ENCODE assay signal across 8 cellular contexts in the genomic region with DNA sequence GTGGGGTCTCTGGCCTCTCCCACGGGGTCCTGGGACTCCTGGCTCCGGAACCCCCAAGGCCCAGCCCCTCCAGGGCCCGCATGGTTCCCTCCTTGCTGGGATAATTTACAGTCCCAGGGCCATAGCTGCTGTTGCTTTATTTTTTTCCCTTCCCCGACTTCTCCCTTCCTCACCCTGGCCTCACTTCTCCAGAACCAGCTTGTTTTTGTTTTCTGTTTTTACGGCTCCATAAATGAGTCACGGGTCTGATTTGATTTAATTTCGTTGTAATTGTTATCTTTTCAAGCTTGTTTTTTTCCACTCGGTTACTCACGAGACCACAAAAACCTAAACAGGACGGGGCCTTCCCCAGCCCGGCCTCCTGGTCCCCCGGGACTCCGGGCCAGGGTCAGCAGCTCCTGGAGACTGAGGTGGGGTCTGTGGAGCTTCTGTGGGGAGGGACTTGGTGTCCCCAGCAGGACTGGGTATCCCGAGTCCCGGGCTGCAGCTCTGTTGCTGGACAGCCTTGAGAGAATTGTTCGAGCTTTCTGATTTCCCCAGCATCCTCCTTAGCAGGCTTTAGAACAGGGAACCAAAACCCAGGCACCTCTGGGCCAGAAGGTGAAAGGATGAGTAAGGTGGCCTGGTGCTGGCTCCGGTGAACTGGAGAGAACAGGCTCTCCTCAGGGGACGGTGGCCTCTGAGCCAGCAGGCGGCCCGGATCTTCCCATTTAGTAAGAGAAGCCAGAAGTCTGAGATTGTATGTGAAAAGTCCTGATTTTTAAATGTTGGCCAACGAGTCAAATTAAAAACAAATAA.
DNase-seq lines count a peak whose midpoint lies in the region; ATAC-seq, FAIRE-seq and TF ChIP-seq lines count a peak whose summit lies in the region.

No MANE protein-coding gene starts in this region.

- H3K4me3 Mint-ChIP-seq in IgD-negative memory B cell: peak overlapping the region; percentile 18 to 90 (median 81)

- no peak for FAIRE-seq in frontal cortex (lab: Jason Lieb, UNC)

- ATAC-seq in GM19351 (IDR thresholded peaks at IDR 0.05; ENCODE audit: unreplicated experiment): peak; percentile 68

- H3K4me1 Mint-ChIP-seq in IgD-negative memory B cell: peaks cover 14 to 19% (median 14%) of the 10 kb centered on the region in 3 donors

- no peak for TF ChIP-seq CTCF in parathyroid adenoma (IDR thresholded peaks at IDR 0.05)

- no peak overlapping the region for H3K27ac Mint-ChIP-seq in IgD-negative memory B cell

- H3K27ac ChIP-seq in parathyroid adenoma (peak overlapping the region; percentile 37), caudate nucleus (ENCODE audit: low read depth, low read length) (no peak overlapping the region)

- no peaks in the 10 kb centered on the region for H3K9me3 Mint-ChIP-seq in IgD-negative memory B cell

- DNase-seq in dermis blood vessel endothelial cell (peak; percentile 33), caudate nucleus (lab: John Stamatoyannopoulos, UW) (no peak), NCI-H2081 treated with DMSO at 0.1 percent for 48 hours (lab: John Stamatoyannopoulos, UW) (no peak), middle frontal gyrus (ENCODE audit: extremely low spot score, low spot score) (no peak), frontal cortex (ENCODE audit: low spot score in 2 of 2) (no peak)

- H3K79me2 ChIP-seq in parathyroid adenoma: no peaks in the 10 kb centered on the region

- no peaks in the 10 kb centered on the region for H3K4me1 ChIP-seq in parathyroid adenoma

- no peak overlapping the region for H3K4me2 ChIP-seq in parathyroid adenoma (ENCODE audit: low read length)

- H3K36me3 Mint-ChIP-seq in IgD-negative memory B cell: no peaks in the 10 kb centered on the region

- H3K9ac ChIP-seq in parathyroid adenoma: no peak overlapping the region

- H3K27me3 ChIP-seq in parathyroid adenoma (ENCODE audit: control insufficient read depth, insufficient read depth, low read length): no peaks in the 10 kb centered on the region

- no peak overlapping the region for H2AFZ ChIP-seq in parathyroid adenoma

- H3K27me3 Mint-ChIP-seq in IgD-negative memory B cell: peaks cover 25% of the 10 kb centered on the region

- no peak overlapping the region for H3K4me3 ChIP-seq in parathyroid adenoma (ENCODE audit: low read depth, low read length)

- no peaks in the 10 kb centered on the region for H3K36me3 ChIP-seq in parathyroid adenoma (ENCODE audit: control insufficient read depth, insufficient read depth, low read length)

- H3K9me3 ChIP-seq in parathyroid adenoma (ENCODE audit: control insufficient read depth, low read length): no peaks in the 10 kb centered on the region
